1 cellular context compared by ENCODE assay signal in the genomic region with DNA sequence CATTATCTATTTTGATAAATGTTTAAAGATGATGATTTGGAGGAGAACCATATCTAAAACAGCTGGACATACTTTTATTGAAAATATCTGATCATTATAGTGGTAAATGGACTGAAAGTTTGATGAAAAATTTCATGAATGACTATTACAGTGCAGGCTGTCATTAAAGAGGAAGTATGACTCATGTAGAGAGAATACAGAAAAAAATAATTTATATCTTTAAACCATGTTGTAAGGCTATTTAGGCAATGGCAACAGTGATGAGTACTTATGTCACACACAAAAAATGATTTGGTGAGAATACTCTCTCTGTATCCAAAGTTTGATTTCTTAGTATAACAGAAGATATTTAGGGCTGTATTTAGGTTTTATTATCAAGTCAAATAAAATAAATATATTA.
TF ChIP-seq lines count a peak whose summit lies in the region.

No MANE protein-coding gene starts in this region.

TF ChIP-seq in WTC11, 78 proteins besides CTCF, POLR2A, EP300 and RAD21 (continued from another document):
- TF ChIP-seq AR (CRISPR knock-in tag; IDR thresholded peaks at IDR 0.05) = no peak
- TF ChIP-seq, protein P1, sequence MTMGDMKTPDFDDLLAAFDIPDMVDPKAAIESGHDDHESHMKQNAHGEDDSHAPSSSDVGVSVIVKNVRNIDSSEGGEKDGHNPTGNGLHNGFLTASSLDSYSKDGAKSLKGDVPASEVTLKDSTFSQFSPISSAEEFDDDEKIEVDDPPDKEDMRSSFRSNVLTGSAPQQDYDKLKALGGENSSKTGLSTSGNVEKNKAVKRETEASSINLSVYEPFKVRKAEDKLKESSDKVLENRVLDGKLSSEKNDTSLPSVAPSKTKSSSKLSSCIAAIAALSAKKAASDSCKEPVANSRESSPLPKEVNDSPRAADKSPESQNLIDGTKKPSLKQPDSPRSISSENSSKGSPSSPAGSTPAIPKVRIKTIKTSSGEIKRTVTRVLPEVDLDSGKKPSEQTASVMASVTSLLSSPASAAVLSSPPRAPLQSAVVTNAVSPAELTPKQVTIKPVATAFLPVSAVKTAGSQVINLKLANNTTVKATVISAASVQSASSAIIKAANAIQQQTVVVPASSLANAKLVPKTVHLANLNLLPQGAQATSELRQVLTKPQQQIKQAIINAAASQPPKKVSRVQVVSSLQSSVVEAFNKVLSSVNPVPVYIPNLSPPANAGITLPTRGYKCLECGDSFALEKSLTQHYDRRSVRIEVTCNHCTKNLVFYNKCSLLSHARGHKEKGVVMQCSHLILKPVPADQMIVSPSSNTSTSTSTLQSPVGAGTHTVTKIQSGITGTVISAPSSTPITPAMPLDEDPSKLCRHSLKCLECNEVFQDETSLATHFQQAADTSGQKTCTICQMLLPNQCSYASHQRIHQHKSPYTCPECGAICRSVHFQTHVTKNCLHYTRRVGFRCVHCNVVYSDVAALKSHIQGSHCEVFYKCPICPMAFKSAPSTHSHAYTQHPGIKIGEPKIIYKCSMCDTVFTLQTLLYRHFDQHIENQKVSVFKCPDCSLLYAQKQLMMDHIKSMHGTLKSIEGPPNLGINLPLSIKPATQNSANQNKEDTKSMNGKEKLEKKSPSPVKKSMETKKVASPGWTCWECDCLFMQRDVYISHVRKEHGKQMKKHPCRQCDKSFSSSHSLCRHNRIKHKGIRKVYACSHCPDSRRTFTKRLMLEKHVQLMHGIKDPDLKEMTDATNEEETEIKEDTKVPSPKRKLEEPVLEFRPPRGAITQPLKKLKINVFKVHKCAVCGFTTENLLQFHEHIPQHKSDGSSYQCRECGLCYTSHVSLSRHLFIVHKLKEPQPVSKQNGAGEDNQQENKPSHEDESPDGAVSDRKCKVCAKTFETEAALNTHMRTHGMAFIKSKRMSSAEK (CRISPR knock-in tag; IDR thresholded peaks at IDR 0.05; ENCODE audit: borderline replicate concordance) = no peak
- TF ChIP-seq RELA (CRISPR knock-in tag; IDR thresholded peaks at IDR 0.05; ENCODE audit: borderline replicate concordance) = no peak
- TF ChIP-seq RORB (CRISPR knock-in tag; IDR thresholded peaks at IDR 0.05) = no peak
- TF ChIP-seq NR1H2 (CRISPR knock-in tag; IDR thresholded peaks at IDR 0.05) = no peak
- TF ChIP-seq ATF2 (CRISPR knock-in tag; IDR thresholded peaks at IDR 0.05; ENCODE audit: borderline replicate concordance, low read depth) = no peak
- TF ChIP-seq JAZF1 (CRISPR knock-in tag; IDR thresholded peaks at IDR 0.05) = no peak
- TF ChIP-seq, protein P2, sequence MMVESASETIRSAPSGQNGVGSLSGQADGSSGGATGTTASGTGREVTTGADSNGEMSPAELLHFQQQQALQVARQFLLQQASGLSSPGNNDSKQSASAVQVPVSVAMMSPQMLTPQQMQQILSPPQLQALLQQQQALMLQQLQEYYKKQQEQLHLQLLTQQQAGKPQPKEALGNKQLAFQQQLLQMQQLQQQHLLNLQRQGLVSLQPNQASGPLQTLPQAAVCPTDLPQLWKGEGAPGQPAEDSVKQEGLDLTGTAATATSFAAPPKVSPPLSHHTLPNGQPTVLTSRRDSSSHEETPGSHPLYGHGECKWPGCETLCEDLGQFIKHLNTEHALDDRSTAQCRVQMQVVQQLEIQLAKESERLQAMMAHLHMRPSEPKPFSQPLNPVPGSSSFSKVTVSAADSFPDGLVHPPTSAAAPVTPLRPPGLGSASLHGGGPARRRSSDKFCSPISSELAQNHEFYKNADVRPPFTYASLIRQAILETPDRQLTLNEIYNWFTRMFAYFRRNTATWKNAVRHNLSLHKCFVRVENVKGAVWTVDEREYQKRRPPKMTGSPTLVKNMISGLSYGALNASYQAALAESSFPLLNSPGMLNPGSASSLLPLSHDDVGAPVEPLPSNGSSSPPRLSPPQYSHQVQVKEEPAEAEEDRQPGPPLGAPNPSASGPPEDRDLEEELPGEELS (CRISPR knock-in tag; IDR thresholded peaks at IDR 0.05) = no peak
- TF ChIP-seq, protein P3, sequence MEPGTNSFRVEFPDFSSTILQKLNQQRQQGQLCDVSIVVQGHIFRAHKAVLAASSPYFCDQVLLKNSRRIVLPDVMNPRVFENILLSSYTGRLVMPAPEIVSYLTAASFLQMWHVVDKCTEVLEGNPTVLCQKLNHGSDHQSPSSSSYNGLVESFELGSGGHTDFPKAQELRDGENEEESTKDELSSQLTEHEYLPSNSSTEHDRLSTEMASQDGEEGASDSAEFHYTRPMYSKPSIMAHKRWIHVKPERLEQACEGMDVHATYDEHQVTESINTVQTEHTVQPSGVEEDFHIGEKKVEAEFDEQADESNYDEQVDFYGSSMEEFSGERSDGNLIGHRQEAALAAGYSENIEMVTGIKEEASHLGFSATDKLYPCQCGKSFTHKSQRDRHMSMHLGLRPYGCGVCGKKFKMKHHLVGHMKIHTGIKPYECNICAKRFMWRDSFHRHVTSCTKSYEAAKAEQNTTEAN (CRISPR knock-in tag; IDR thresholded peaks at IDR 0.05) = no peak
